22 cellular contexts compared by ENCODE assay signal in the genomic region with DNA sequence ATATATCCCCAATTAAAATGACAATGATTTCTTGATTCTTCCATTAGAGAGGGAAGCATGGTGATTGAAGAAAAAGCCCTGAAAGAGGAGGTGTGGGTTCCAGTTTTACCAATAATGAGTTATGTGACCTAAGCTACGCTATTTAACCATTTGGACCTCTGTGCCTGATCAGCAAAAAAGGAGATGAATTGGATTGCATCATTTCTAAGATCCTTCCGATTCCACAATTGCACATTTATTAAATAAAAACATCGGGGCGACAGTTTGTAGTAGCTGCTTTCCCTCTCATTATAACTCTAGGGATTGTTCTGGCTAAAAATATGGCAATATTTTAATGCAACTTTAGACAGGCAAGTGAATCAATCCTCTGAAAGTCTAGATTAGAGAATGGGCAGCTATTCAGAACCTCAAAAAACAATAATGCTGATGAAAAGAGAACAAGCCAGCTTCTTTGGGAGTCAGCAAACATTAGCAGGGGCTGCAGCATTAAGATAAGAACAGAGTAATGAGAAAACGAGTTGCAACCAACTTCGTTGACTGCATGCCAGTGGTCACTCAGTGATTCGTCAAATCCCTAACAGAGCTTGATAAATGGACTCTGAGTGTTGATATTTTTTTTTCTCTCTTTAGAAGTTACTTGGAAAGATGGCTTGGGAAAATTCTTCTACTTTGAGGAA.
A peak's percentile ranks its signal among the peaks of the same experiment; 100 is the strongest.
DNase-seq lines count a peak whose midpoint lies in the region; ATAC-seq, FAIRE-seq and TF ChIP-seq lines count a peak whose summit lies in the region.
"Had no signal": no experiment of that assay in that cellular context is flagged by ENCODE, and none has a peak within 500 bp of the region (broad histone marks: within the 10 kb centered on the region; RNA-seq: fewer than 3 reads in every experiment).

No MANE protein-coding gene starts in this region.

- TF ChIP-seq CTCF in kidney (IDR thresholded peaks at IDR 0.05; ENCODE audit: borderline replicate concordance, extremely low read depth, insufficient read depth) (no peak), Peyer's patch (IDR thresholded peaks at IDR 0.05) (no peak)

- intact Hi-C loops in kidney (cut with DNase I), result no loop called here

- no peak for TF ChIP-seq POLR2A in Peyer's patch (IDR thresholded peaks at IDR 0.05)

- ATAC-seq in GM19452 (IDR thresholded peaks at IDR 0.05; ENCODE audit: unreplicated experiment), result no peak
- ATAC-seq: CD8-positive, alpha-beta T cell had no signal

- no peak overlapping the region for H3K9ac ChIP-seq in kidney (ENCODE audit: low read length in 2 of 2)
- H3K9ac ChIP-seq: BLaER1 treated with 17β-estradiol and CSF1 and Interleukin-3, amounts not matched to agents 10 nM and 100 nM had no signal

- DNase-seq in NCI-H226, result peak; percentile 33
- DNase-seq in amniotic epithelial cell (ENCODE audit: low read depth), result peak; percentile 72
- DNase-seq in kidney, result no peak
- DNase-seq in renal cortical epithelial cell (ENCODE audit: low read depth), result peak; percentile 45
- no peak for DNase-seq in Peyer's patch
- DNase-seq in activated CD4-positive, alpha-beta T cell treated with anti-CD3 and anti-CD28 coated beads for 4 hours, result no peak
- DNase-seq in LoVo (ENCODE audit: low spot score), result no peak
- DNase-seq: Calu3; CD8-positive, alpha-beta T cell; Karpas-422; MM.1S; NCI-H1092 treated with DMSO at 0.1 percent for 48 hours; NCI-H146; NCI-H2081; NCI-H510A treated with DMSO at 0.1 percent for 48 hours; PC-9; SJCRH30 had no signal

- no peaks in the 10 kb centered on the region for H3K9me3 ChIP-seq in kidney (ENCODE audit: control insufficient read depth in 1 of 2, low read length in 2 of 2)
- H3K9me3 ChIP-seq in Peyer's patch, result no peaks in the 10 kb centered on the region
- H3K9me3 ChIP-seq: BLaER1 treated with 17β-estradiol and CSF1 and Interleukin-3, amounts not matched to agents 10 nM and 100 nM; SJCRH30 had no signal

- H3K36me3 ChIP-seq in kidney (ENCODE audit: control insufficient read depth in 1 of 2, insufficient read depth in 2 of 2, low read length in 2 of 2) (no peaks in the 10 kb centered on the region), Peyer's patch (no peaks in the 10 kb centered on the region)
- H3K36me3 ChIP-seq: BLaER1 treated with 17β-estradiol and CSF1 and Interleukin-3, amounts not matched to agents 10 nM and 100 nM; SJCRH30 had no signal

- no peak for FAIRE-seq in kidney (lab: Jason Lieb, UNC)
- FAIRE-seq: GM12892, GM18507, H54 had no signal

- no peak overlapping the region for H3K4me3 ChIP-seq in kidney (ENCODE audit: low read length in 2 of 2)
- H3K4me3 ChIP-seq in Peyer's patch, result no peak overlapping the region
- H3K4me3 ChIP-seq: BLaER1 treated with 17β-estradiol and CSF1 and Interleukin-3, amounts not matched to agents 10 nM and 100 nM; PC-9; SJCRH30 had no signal

- H3K4me1 ChIP-seq in kidney (ENCODE audit: control insufficient read depth in 1 of 2, insufficient read depth in 1 of 2, low read depth in 1 of 2, low read length in 2 of 2) (peaks cover 10 to 18% of the 10 kb centered on the region in 2 donors), Peyer's patch (no peaks in the 10 kb centered on the region)
- H3K4me1 ChIP-seq: BLaER1 treated with 17β-estradiol and CSF1 and Interleukin-3, amounts not matched to agents 10 nM and 100 nM; SJCRH30 had no signal

- no peaks in the 10 kb centered on the region for H3K27me3 ChIP-seq in Peyer's patch
- H3K27me3 ChIP-seq: BLaER1 treated with 17β-estradiol and CSF1 and Interleukin-3, amounts not matched to agents 10 nM and 100 nM; SJCRH30 had no signal

- H3K27ac ChIP-seq in kidney (ENCODE audit: low read depth in 2 of 2, low read length in 2 of 2), result peak overlapping the region; percentile 84 to 86
- H3K27ac ChIP-seq in Peyer's patch, result no peak overlapping the region
- H3K27ac ChIP-seq: BLaER1 treated with 17β-estradiol and CSF1 and Interleukin-3, amounts not matched to agents 10 nM and 100 nM; SJCRH30 had no signal

Comparison
In these comparisons a context has a peak if more than half of its experiments do, and no peak if none do; other contexts are left out.
1. DNase-seq: peak in NCI-H226 (single experiment), amniotic epithelial cell (single experiment) and renal cortical epithelial cell (single experiment); none in kidney (single experiment), Peyer's patch (0 of 3), activated CD4-positive, alpha-beta T cell treated with anti-CD3 and anti-CD28 coated beads for 4 hours (0 of 2) and LoVo (single experiment).
2. H3K27ac ChIP-seq: peak in kidney (2 of 2); none in Peyer's patch (0 of 4).